In the genomic region with DNA sequence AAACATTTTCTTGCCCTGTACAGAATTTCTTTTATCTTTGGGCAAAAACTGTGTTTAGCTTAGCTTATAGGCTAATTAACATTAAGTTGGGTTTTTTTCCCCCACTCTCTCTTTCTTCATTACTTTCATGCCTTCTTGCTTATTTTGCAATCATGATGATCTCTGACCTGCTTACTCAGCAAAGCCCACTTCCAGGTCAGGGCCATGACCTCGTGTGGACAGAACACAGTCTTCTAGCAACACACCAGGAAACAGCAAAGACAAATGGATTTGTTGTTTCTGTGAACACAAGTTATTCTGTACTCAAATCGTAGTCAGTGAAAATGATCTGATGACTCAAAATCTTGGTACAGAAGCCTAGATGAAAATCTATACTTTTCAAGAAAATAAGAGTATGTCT, we compare ENCODE assay signal across 1 cellular context.
TF ChIP-seq lines count a peak whose summit lies in the region.

No MANE protein-coding gene starts in this region.

TF ChIP-seq in HepG2, 621 proteins besides CTCF, POLR2A, EP300 and RAD21 (continued from another document and continues in another):
- TF ChIP-seq, protein P1, sequence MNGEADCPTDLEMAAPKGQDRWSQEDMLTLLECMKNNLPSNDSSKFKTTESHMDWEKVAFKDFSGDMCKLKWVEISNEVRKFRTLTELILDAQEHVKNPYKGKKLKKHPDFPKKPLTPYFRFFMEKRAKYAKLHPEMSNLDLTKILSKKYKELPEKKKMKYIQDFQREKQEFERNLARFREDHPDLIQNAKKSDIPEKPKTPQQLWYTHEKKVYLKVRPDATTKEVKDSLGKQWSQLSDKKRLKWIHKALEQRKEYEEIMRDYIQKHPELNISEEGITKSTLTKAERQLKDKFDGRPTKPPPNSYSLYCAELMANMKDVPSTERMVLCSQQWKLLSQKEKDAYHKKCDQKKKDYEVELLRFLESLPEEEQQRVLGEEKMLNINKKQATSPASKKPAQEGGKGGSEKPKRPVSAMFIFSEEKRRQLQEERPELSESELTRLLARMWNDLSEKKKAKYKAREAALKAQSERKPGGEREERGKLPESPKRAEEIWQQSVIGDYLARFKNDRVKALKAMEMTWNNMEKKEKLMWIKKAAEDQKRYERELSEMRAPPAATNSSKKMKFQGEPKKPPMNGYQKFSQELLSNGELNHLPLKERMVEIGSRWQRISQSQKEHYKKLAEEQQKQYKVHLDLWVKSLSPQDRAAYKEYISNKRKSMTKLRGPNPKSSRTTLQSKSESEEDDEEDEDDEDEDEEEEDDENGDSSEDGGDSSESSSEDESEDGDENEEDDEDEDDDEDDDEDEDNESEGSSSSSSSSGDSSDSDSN (CRISPR knock-in tag; IDR thresholded peaks at IDR 0.05) = no peak
- TF ChIP-seq ONECUT2 (CRISPR knock-in tag; IDR thresholded peaks at IDR 0.05) (no peak), FOXM1 (CRISPR knock-in tag; IDR thresholded peaks at IDR 0.05) (no peak), TCF7 (IDR thresholded peaks at IDR 0.05; ENCODE audit: low read depth) (peak; percentile 81; the same call in 1 of the 2 replicates), ZNF589 (CRISPR knock-in tag; conservative IDR thresholded peaks at IDR 0.05) (no peak; the same call in 1 of the 2 replicates), ZNF816 (CRISPR knock-in tag; IDR thresholded peaks at IDR 0.05; ENCODE audit: borderline replicate concordance) (peak; percentile 61; the same call in 1 of the 2 replicates), NCOA1 (CRISPR knock-in tag; IDR thresholded peaks at IDR 0.05) (no peak), ISX (CRISPR knock-in tag; conservative IDR thresholded peaks at IDR 0.05) (no peak), ZNF549 (CRISPR knock-in tag; IDR thresholded peaks at IDR 0.05) (no peak), CENPX (CRISPR knock-in tag; IDR thresholded peaks at IDR 0.05) (no peak), HNF4A (CRISPR knock-in tag; IDR thresholded peaks at IDR 0.05) (peak; percentile 98), ZNF572 (CRISPR knock-in tag; IDR thresholded peaks at IDR 0.05) (no peak), ZNF777 (CRISPR knock-in tag; IDR thresholded peaks at IDR 0.05) (no peak), ZNF782 (CRISPR knock-in tag; IDR thresholded peaks at IDR 0.05; ENCODE audit: borderline replicate concordance) (no peak), SRSF1 (optimal IDR thresholded peaks at IDR 0.05; ENCODE audit: low read depth, low read length) (no peak), SIX1 (CRISPR knock-in tag; IDR thresholded peaks at IDR 0.05; ENCODE audit: borderline replicate concordance) (peak; percentile 71; the same call in 1 of the 2 replicates), GFI1 (CRISPR knock-in tag; IDR thresholded peaks at IDR 0.05; ENCODE audit: borderline replicate concordance) (peak; percentile 91), ZNF337 (CRISPR knock-in tag; IDR thresholded peaks at IDR 0.05; ENCODE audit: borderline replicate concordance, low read depth) (no peak), ZNF24 (IDR thresholded peaks at IDR 0.05) (peak; percentile 70; the same call in 1 of the 2 replicates), NFYB (CRISPR knock-in tag; IDR thresholded peaks at IDR 0.05) (no peak), IKZF1 (IDR thresholded peaks at IDR 0.05) (no peak), ZNF431 (CRISPR knock-in tag; IDR thresholded peaks at IDR 0.05; ENCODE audit: borderline replicate concordance, low read depth) (no peak), ZFP1 (CRISPR knock-in tag; IDR thresholded peaks at IDR 0.05) (0 out of 2 replicates have a peak, but pooled peaks have one; percentile 51), MBNL3 (CRISPR knock-in tag; conservative IDR thresholded peaks at IDR 0.05) (no peak), SNRNP70 (IDR thresholded peaks at IDR 0.05; ENCODE audit: low read depth, low read length) (no peak), HNRNPK (IDR thresholded peaks at IDR 0.05; ENCODE audit: low read depth, low read length, poor library complexity, severe bottlenecking) (no peak), NCOR1 (IDR thresholded peaks at IDR 0.05; ENCODE audit: borderline replicate concordance, low read length) (peak; percentile 97), ZSCAN25 (CRISPR knock-in tag; IDR thresholded peaks at IDR 0.05) (no peak), ZNF781 (CRISPR knock-in tag; IDR thresholded peaks at IDR 0.05; ENCODE audit: borderline replicate concordance, not compliant biosample characterization) (no peak), ZZZ3 (CRISPR knock-in tag; IDR thresholded peaks at IDR 0.05; ENCODE audit: borderline replicate concordance) (no peak), JUN (CRISPR knock-in tag; IDR thresholded peaks at IDR 0.05) (peak; percentile 78; the same call in 1 of the 2 replicates), ZNF317 (CRISPR knock-in tag; IDR thresholded peaks at IDR 0.05) (peak; percentile 75; the same call in 1 of the 2 replicates), FOXJ3 (CRISPR knock-in tag; IDR thresholded peaks at IDR 0.05; ENCODE audit: borderline replicate concordance) (peak; percentile 98), HES4 (CRISPR knock-in tag; IDR thresholded peaks at IDR 0.05; ENCODE audit: borderline replicate concordance) (no peak), ZFP90 (CRISPR knock-in tag; IDR thresholded peaks at IDR 0.05; ENCODE audit: borderline replicate concordance) (no peak), MATR3 (CRISPR knock-in tag; IDR thresholded peaks at IDR 0.05) (no peak)
- TF ChIP-seq, protein P2, sequence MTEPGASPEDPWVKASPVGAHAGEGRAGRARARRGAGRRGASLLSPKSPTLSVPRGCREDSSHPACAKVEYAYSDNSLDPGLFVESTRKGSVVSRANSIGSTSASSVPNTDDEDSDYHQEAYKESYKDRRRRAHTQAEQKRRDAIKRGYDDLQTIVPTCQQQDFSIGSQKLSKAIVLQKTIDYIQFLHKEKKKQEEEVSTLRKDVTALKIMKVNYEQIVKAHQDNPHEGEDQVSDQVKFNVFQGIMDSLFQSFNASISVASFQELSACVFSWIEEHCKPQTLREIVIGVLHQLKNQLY (CRISPR knock-in tag; IDR thresholded peaks at IDR 0.05) = peak; percentile 87
- TF ChIP-seq, protein P3, sequence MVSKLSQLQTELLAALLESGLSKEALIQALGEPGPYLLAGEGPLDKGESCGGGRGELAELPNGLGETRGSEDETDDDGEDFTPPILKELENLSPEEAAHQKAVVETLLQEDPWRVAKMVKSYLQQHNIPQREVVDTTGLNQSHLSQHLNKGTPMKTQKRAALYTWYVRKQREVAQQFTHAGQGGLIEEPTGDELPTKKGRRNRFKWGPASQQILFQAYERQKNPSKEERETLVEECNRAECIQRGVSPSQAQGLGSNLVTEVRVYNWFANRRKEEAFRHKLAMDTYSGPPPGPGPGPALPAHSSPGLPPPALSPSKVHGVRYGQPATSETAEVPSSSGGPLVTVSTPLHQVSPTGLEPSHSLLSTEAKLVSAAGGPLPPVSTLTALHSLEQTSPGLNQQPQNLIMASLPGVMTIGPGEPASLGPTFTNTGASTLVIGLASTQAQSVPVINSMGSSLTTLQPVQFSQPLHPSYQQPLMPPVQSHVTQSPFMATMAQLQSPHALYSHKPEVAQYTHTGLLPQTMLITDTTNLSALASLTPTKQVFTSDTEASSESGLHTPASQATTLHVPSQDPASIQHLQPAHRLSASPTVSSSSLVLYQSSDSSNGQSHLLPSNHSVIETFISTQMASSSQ (IDR thresholded peaks at IDR 0.05; ENCODE audit: low read depth) = peak; percentile 69
- TF ChIP-seq, protein P3 (CRISPR knock-in tag; IDR thresholded peaks at IDR 0.05; ENCODE audit: borderline replicate concordance) = peak; percentile 64; the same call in 1 of the 2 replicates
- TF ChIP-seq, protein P4, sequence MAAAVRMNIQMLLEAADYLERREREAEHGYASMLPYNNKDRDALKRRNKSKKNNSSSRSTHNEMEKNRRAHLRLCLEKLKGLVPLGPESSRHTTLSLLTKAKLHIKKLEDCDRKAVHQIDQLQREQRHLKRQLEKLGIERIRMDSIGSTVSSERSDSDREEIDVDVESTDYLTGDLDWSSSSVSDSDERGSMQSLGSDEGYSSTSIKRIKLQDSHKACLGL (CRISPR knock-in tag; IDR thresholded peaks at IDR 0.05) = no peak
- TF ChIP-seq, protein P5, sequence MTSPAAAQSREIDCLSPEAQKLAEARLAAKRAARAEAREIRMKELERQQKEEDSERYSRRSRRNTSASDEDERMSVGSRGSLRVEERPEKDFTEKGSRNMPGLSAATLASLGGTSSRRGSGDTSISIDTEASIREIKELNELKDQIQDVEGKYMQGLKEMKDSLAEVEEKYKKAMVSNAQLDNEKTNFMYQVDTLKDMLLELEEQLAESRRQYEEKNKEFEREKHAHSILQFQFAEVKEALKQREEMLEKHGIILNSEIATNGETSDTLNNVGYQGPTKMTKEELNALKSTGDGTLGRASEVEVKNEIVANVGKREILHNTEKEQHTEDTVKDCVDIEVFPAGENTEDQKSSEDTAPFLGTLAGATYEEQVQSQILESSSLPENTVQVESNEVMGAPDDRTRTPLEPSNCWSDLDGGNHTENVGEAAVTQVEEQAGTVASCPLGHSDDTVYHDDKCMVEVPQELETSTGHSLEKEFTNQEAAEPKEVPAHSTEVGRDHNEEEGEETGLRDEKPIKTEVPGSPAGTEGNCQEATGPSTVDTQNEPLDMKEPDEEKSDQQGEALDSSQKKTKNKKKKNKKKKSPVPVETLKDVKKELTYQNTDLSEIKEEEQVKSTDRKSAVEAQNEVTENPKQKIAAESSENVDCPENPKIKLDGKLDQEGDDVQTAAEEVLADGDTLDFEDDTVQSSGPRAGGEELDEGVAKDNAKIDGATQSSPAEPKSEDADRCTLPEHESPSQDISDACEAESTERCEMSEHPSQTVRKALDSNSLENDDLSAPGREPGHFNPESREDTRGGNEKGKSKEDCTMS (CRISPR knock-in tag; conservative IDR thresholded peaks at IDR 0.05) = no peak
- TF ChIP-seq, protein P6, sequence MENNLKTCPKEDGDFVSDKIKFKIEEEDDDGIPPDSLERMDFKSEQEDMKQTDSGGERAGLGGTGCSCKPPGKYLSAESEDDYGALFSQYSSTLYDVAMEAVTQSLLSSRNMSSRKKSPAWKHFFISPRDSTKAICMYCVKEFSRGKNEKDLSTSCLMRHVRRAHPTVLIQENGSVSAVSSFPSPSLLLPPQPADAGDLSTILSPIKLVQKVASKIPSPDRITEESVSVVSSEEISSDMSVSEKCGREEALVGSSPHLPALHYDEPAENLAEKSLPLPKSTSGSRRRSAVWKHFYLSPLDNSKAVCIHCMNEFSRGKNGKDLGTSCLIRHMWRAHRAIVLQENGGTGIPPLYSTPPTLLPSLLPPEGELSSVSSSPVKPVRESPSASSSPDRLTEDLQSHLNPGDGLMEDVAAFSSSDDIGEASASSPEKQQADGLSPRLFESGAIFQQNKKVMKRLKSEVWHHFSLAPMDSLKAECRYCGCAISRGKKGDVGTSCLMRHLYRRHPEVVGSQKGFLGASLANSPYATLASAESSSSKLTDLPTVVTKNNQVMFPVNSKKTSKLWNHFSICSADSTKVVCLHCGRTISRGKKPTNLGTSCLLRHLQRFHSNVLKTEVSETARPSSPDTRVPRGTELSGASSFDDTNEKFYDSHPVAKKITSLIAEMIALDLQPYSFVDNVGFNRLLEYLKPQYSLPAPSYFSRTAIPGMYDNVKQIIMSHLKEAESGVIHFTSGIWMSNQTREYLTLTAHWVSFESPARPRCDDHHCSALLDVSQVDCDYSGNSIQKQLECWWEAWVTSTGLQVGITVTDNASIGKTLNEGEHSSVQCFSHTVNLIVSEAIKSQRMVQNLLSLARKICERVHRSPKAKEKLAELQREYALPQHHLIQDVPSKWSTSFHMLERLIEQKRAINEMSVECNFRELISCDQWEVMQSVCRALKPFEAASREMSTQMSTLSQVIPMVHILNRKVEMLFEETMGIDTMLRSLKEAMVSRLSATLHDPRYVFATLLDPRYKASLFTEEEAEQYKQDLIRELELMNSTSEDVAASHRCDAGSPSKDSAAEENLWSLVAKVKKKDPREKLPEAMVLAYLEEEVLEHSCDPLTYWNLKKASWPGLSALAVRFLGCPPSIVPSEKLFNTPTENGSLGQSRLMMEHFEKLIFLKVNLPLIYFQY (CRISPR knock-in tag; IDR thresholded peaks at IDR 0.05; ENCODE audit: borderline replicate concordance) = peak; percentile 71; the same call in 1 of the 2 replicates
- TF ChIP-seq, protein P7, sequence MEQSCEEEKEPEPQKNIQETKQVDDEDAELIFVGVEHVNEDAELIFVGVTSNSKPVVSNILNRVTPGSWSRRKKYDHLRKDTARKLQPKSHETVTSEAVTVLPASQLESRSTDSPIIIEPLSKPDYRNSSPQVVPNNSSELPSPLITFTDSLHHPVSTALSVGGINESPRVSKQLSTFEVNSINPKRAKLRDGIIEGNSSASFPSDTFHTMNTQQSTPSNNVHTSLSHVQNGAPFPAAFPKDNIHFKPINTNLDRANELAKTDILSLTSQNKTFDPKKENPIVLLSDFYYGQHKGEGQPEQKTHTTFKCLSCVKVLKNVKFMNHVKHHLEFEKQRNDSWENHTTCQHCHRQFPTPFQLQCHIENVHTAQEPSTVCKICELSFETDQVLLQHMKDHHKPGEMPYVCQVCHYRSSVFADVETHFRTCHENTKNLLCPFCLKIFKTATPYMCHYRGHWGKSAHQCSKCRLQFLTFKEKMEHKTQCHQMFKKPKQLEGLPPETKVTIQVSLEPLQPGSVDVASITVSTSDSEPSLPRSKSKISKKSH (CRISPR knock-in tag; IDR thresholded peaks at IDR 0.05; ENCODE audit: borderline replicate concordance) = no peak
- TF ChIP-seq, protein P8, sequence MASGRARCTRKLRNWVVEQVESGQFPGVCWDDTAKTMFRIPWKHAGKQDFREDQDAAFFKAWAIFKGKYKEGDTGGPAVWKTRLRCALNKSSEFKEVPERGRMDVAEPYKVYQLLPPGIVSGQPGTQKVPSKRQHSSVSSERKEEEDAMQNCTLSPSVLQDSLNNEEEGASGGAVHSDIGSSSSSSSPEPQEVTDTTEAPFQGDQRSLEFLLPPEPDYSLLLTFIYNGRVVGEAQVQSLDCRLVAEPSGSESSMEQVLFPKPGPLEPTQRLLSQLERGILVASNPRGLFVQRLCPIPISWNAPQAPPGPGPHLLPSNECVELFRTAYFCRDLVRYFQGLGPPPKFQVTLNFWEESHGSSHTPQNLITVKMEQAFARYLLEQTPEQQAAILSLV (CRISPR knock-in tag; IDR thresholded peaks at IDR 0.05; ENCODE audit: borderline replicate concordance) = no peak
- TF ChIP-seq, protein P9, sequence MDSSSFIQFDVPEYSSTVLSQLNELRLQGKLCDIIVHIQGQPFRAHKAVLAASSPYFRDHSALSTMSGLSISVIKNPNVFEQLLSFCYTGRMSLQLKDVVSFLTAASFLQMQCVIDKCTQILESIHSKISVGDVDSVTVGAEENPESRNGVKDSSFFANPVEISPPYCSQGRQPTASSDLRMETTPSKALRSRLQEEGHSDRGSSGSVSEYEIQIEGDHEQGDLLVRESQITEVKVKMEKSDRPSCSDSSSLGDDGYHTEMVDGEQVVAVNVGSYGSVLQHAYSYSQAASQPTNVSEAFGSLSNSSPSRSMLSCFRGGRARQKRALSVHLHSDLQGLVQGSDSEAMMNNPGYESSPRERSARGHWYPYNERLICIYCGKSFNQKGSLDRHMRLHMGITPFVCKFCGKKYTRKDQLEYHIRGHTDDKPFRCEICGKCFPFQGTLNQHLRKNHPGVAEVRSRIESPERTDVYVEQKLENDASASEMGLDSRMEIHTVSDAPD (CRISPR knock-in tag; IDR thresholded peaks at IDR 0.05) = no peak
